In the genomic region with DNA sequence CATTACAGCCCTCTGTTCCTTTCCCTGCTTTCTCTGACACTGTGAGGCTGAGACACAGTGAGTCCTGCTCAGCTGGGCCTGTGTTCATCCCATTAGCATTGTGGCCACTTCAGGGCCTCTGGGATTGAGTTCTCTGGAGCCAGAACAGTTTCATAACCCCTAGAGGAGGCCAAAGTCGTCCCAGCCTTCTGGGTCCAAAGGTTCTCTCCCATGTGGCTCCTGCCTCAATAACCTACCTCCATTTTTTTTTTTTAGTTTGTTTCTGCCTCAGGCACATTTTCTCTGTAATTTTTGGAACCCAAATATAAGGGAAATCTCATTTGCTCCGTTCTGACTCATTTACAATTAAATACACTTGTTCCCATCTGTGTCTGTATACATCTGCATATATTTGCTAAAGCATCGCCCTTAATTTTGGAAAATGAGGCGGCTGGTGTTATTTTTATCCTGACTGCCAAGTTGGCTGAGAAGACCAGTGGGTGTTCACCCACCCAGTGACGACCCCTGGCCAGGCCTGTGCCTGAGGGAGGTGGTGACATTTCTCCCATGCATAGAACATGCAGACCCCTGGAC, we compare ENCODE assay signal across 11 cellular contexts. TPM values are rescaled to one million over a fixed set of nuclear protein-coding genes. Genes with fewer than 3 reads are reported as not detected.
DNase-seq lines count a peak whose midpoint lies in the region; ATAC-seq, FAIRE-seq and TF ChIP-seq lines count a peak whose summit lies in the region.
"Had no signal": no experiment of that assay in that cellular context is flagged by ENCODE, and none has a peak within 500 bp of the region (broad histone marks: within the 10 kb centered on the region; RNA-seq: fewer than 3 reads in every experiment).

No MANE protein-coding gene starts in this region.

- no peaks in the 10 kb centered on the region for H4K20me1 ChIP-seq in GM23338 (replicated peaks; ENCODE audit: insufficient read depth)
- no peaks in the 10 kb centered on the region; the same call in 1 of the 2 replicates for H4K20me1 ChIP-seq in K562 (replicated peaks; ENCODE audit: control insufficient read depth, insufficient read depth, low read length)
- H4K20me1 ChIP-seq in keratinocyte (ENCODE audit: control insufficient read depth, extremely low read depth, insufficient read depth, low read length), result no peaks in the 10 kb centered on the region

- no peaks in the 10 kb centered on the region for H3K79me2 ChIP-seq in GM23338 (replicated peaks; ENCODE audit: insufficient read depth)
- no peaks in the 10 kb centered on the region for H3K79me2 ChIP-seq in K562 (ENCODE audit: control insufficient read depth, insufficient read depth, low read length)
- no peaks in the 10 kb centered on the region for H3K79me2 ChIP-seq in keratinocyte (ENCODE audit: control insufficient read depth, insufficient read depth, low read length)

- FAIRE-seq in K562 (lab: Jason Lieb, UNC) (no peak), keratinocyte (lab: Jason Lieb, UNC) (no peak)

- TF ChIP-seq CTCF in GM23338 (conservative IDR thresholded peaks at IDR 0.05; ENCODE audit: low read depth in 2 of 2) (no peak), K562 (IDR thresholded peaks at IDR 0.05 in 2 of 3, conservative IDR thresholded peaks at IDR 0.05 in 1 of 3; ENCODE audit: insufficient read depth in 2 of 3, low read depth in 1 of 3, low read length in 3 of 3) (no peak), keratinocyte (optimal IDR thresholded peaks at IDR 0.05 in 1 of 3, IDR thresholded peaks at IDR 0.05 in 1 of 3, conservative IDR thresholded peaks at IDR 0.05 in 1 of 3; ENCODE audit: extremely low read depth in 1 of 3, insufficient read depth in 2 of 3, low read length in 3 of 3) (no peak)

- H2AFZ ChIP-seq in GM23338, result peak overlapping the region; percentile 64
- H2AFZ ChIP-seq in K562 (ENCODE audit: low read depth, low read length), result peak overlapping the region; percentile 73
- H2AFZ ChIP-seq in keratinocyte (ENCODE audit: control insufficient read depth, low read length), result peak overlapping the region; percentile 72

- no peak for TF ChIP-seq RAD21 in K562 (CRISPR knock-in tag; conservative IDR thresholded peaks at IDR 0.05 in 1 of 2, IDR thresholded peaks at IDR 0.05 in 1 of 2)

- H3K36me3 Mint-ChIP-seq in GM23338 (ENCODE audit: low read depth), result no peaks in the 10 kb centered on the region; the same call in 2 of the 3 replicates
- no peaks in the 10 kb centered on the region for H3K36me3 Mint-ChIP-seq in activated CD8-positive, alpha-beta memory T cell treated with anti-CD3 and anti-CD28 coated beads, Interleukin-2, amount 10 ng/mL, durations not matched to agents 7 days and 5 days

- dilution Hi-C loops in keratinocyte (cut with MboI; ENCODE audit: extremely low pct_ligation_motif_present, low sequenced_read_pairs), result no loop called here

- H3K27ac Mint-ChIP-seq in GM23338, result peak overlapping the region; percentile 86
- no peak overlapping the region for H3K27ac Mint-ChIP-seq in activated CD8-positive, alpha-beta memory T cell treated with anti-CD3 and anti-CD28 coated beads, Interleukin-2, amount 10 ng/mL, durations not matched to agents 7 days and 5 days
- H3K27ac Mint-ChIP-seq: dendritic cell treated with granulocyte-macrophage colony-stimulating factor and Interleukin-4, amounts not matched to agents 40 ng/mL and 50 ng/mL, for 4 days; naive thymus-derived CD4-positive, alpha-beta T cell had no signal

- H3K4me3 Mint-ChIP-seq in GM23338, result peak overlapping the region; percentile 11; the same call in 1 of the 3 replicates
- no peak overlapping the region for H3K4me3 Mint-ChIP-seq in activated CD8-positive, alpha-beta memory T cell treated with anti-CD3 and anti-CD28 coated beads, Interleukin-2, amount 10 ng/mL, durations not matched to agents 7 days and 5 days
- H3K4me3 Mint-ChIP-seq: dendritic cell treated with granulocyte-macrophage colony-stimulating factor and Interleukin-4, amounts not matched to agents 40 ng/mL and 50 ng/mL, for 4 days; naive thymus-derived CD4-positive, alpha-beta T cell had no signal

- H3F3A ChIP-seq in GM23338 (replicated peaks; ENCODE audit: low read depth), result peaks cover 2% of the 10 kb centered on the region; the same call in 1 of the 2 replicates

- no TSS peak for BruUV-seq in K562 (replicated peaks; lab: Mats Ljungman, UMichigan)

- H3K36me3 ChIP-seq in GM23338 (ENCODE audit: insufficient read depth) (no peaks in the 10 kb centered on the region), K562 (ENCODE audit: control insufficient read depth, insufficient read depth, low read length) (no peaks in the 10 kb centered on the region), keratinocyte (ENCODE audit: control insufficient read depth in 2 of 2, extremely low read depth in 1 of 2, insufficient read depth in 2 of 2, low read length in 2 of 2) (no peaks in the 10 kb centered on the region), skeletal muscle tissue (ENCODE audit: control insufficient read depth in 3 of 3, insufficient read depth in 3 of 3, low read length in 3 of 3) (no peaks in the 10 kb centered on the region)

- WGBS in K562 (ENCODE audit: insufficient coverage, low coverage, missing lambda C conversion rate), result 42% methylated on average over 5 of the region's 5 CpGs

- CTCF ChIA-PET in K562 (lab: Yijun Ruan, JAX; ENCODE audit: low intra/inter-chr PET ratio), result no interaction called here
- CTCF ChIA-PET in activated CD8-positive, alpha-beta memory T cell treated with anti-CD3 and anti-CD28 coated beads, Interleukin-2, amount 10 ng/mL, durations not matched to agents 7 days and 5 days (lab: Charles Lee), result interaction anchor here (1.0 kb wide), 1 partner anchor 12 kb away, joined by 4 read pairs; no protein-coding TSS in a partner anchor

- POLR2A ChIA-PET in K562 (lab: Yijun Ruan, JAX), result no interaction called here

- H3K9me2 ChIP-seq in GM23338 (ENCODE audit: insufficient read depth), result no peaks in the 10 kb centered on the region

- H3K4me1 ChIP-seq in GM23338 (ENCODE audit: insufficient read depth) (peaks cover 34% of the 10 kb centered on the region), K562 (replicated peaks in 1 of 2; ENCODE audit: control insufficient read depth in 2 of 2, insufficient read depth in 2 of 2, low read length in 2 of 2) (peaks cover 0 to 5% of the 10 kb centered on the region in 2 experiments; a peak in 2 of 5 replicates), keratinocyte (ENCODE audit: control insufficient read depth, extremely low read depth, insufficient read depth, low read length) (peaks cover 31% of the 10 kb centered on the region), skeletal muscle tissue (ENCODE audit: control insufficient read depth in 3 of 3, insufficient read depth in 3 of 3, low read length in 3 of 3) (peaks cover 18 to 40% (median 31%) of the 10 kb centered on the region in 3 donors)

- H3K9me3 Mint-ChIP-seq in GM23338, result no peaks in the 10 kb centered on the region; the same call in 2 of the 3 replicates
- no peaks in the 10 kb centered on the region for H3K9me3 Mint-ChIP-seq in activated CD8-positive, alpha-beta memory T cell treated with anti-CD3 and anti-CD28 coated beads, Interleukin-2, amount 10 ng/mL, durations not matched to agents 7 days and 5 days (ENCODE audit: low read depth)
- H3K9me3 Mint-ChIP-seq: dendritic cell treated with granulocyte-macrophage colony-stimulating factor and Interleukin-4, amounts not matched to agents 40 ng/mL and 50 ng/mL, for 4 days had no signal

- no peak overlapping the region for H3K4me3 ChIP-seq in GM23338
- no peak overlapping the region for H3K4me3 ChIP-seq in K562
- H3K4me3 ChIP-seq in keratinocyte (ENCODE audit: control insufficient read depth in 2 of 3, extremely low read depth in 1 of 3, insufficient read depth in 2 of 3, low read depth in 1 of 3, low read length in 3 of 3), result peak overlapping the region in 2 of 3 experiments; percentile 43 to 50
- H3K4me3 ChIP-seq in skeletal muscle tissue (ENCODE audit: low read length in 3 of 3), result no peak overlapping the region

- in situ Hi-C loops in K562 (cut with MboI), result no loop called here

- TF ChIP-seq POLR2A in K562 (conservative IDR thresholded peaks at IDR 0.05), result no peak

- peak overlapping the region; percentile 94 for H3K27ac ChIP-seq in GM23338 (ENCODE audit: low read depth)
- H3K27ac ChIP-seq in K562 (ENCODE audit: extremely low read depth, low read depth, low read length), result no peak overlapping the region
- H3K27ac ChIP-seq in keratinocyte (ENCODE audit: control insufficient read depth, insufficient read depth, low read length), result peak overlapping the region; percentile 83
- peak overlapping the region; percentile 27 for H3K27ac ChIP-seq in skeletal muscle tissue (ENCODE audit: low read depth, low read length)

- intact Hi-C loops in K562 (cut with micrococcal nuclease), result no loop called here

- TF ChIP-seq EP300 in K562 (IDR thresholded peaks at IDR 0.05; ENCODE audit: low read length), result no peak

- H3K9ac ChIP-seq in K562 (ENCODE audit: insufficient read depth in 1 of 2, low read depth in 2 of 2, low read length in 2 of 2) (peak overlapping the region in 1 of 2 experiments; percentile 6; a peak in 1 of 4 replicates), keratinocyte (ENCODE audit: control insufficient read depth, extremely low read depth, insufficient read depth, low read length) (peak overlapping the region; percentile 75), skeletal muscle tissue (ENCODE audit: low read depth in 1 of 3, low read length in 3 of 3) (peak overlapping the region in 2 of 3 donors; percentile 32 to 47)

- peaks cover 9% of the 10 kb centered on the region for H3K27me3 Mint-ChIP-seq in GM23338 (ENCODE audit: insufficient read depth, low read depth, poor library complexity)
- peaks cover 39% of the 10 kb centered on the region for H3K27me3 Mint-ChIP-seq in activated CD8-positive, alpha-beta memory T cell treated with anti-CD3 and anti-CD28 coated beads, Interleukin-2, amount 10 ng/mL, durations not matched to agents 7 days and 5 days

- ATAC-seq in GM23338 (peak; percentile 50), K562 (peak; percentile 60), GM18511 (IDR thresholded peaks at IDR 0.05; ENCODE audit: unreplicated experiment) (no peak)
- ATAC-seq in activated CD8-positive, alpha-beta memory T cell treated with anti-CD3 and anti-CD28 coated beads, Interleukin-2, amount 10 ng/mL, durations not matched to agents 7 days and 5 days, result no peak
- ATAC-seq: naive thymus-derived CD4-positive, alpha-beta T cell had no signal

- DNase-seq in GM23338 (ENCODE audit: low spot score) (no peak), K562 (ENCODE audit: extremely low read depth in 1 of 4, low spot score in 3 of 4) (no peak), keratinocyte (ENCODE audit: low read depth, low spot score) (no peak), NCI-H2107 treated with DMSO at 0.1 percent for 48 hours (lab: John Stamatoyannopoulos, UW; ENCODE audit: unreplicated experiment) (no peak)
- DNase-seq in activated CD8-positive, alpha-beta memory T cell treated with anti-CD3 and anti-CD28 coated beads, Interleukin-2, amount 50 U/mL, for 48 hours, result no peak
- DNase-seq in activated CD8-positive, alpha-beta memory T cell treated with anti-CD3 and anti-CD28 coated beads, Interleukin-2, amount 10 ng/mL, durations not matched to agents 7 days and 5 days, result no peak
- DNase-seq: activated CD4-positive, alpha-beta T cell treated with anti-CD3 and anti-CD28 coated beads, Interleukin-2, amount 50 U/mL, for 48 hours had no signal

- H3K9me3 ChIP-seq in K562 (replicated peaks; ENCODE audit: control insufficient read depth, insufficient read depth, low read depth, low read length), result no peaks in the 10 kb centered on the region
- H3K9me3 ChIP-seq in keratinocyte (ENCODE audit: control insufficient read depth, low read depth, low read length), result no peaks in the 10 kb centered on the region
- no peaks in the 10 kb centered on the region for H3K9me3 ChIP-seq in skeletal muscle tissue (ENCODE audit: control insufficient read depth in 3 of 3, low read length in 3 of 3)

- H3K4me2 ChIP-seq in GM23338 (peak overlapping the region; percentile 40), K562 (ENCODE audit: insufficient read depth, low read length) (no peak overlapping the region), keratinocyte (ENCODE audit: control insufficient read depth, extremely low read depth, insufficient read depth, low read depth, low read length) (peak overlapping the region; percentile 74)

- H3K9me1 ChIP-seq in K562 (ENCODE audit: control insufficient read depth, insufficient read depth, low read length) (no peaks in the 10 kb centered on the region), keratinocyte (ENCODE audit: control insufficient read depth, extremely low read depth, insufficient read depth, low read length) (no peaks in the 10 kb centered on the region)

- peaks cover 40% of the 10 kb centered on the region for H3K4me1 Mint-ChIP-seq in GM23338
- H3K4me1 Mint-ChIP-seq in activated CD8-positive, alpha-beta memory T cell treated with anti-CD3 and anti-CD28 coated beads, Interleukin-2, amount 10 ng/mL, durations not matched to agents 7 days and 5 days, result peaks cover 19% of the 10 kb centered on the region

- H3K27me3 ChIP-seq in GM23338 (ENCODE audit: insufficient read depth) (no peaks in the 10 kb centered on the region), K562 (ENCODE audit: control insufficient read depth in 2 of 2, insufficient read depth in 2 of 2, low read length in 2 of 2) (peaks cover 0 to 4% of the 10 kb centered on the region in 2 experiments; a peak in 2 of 5 replicates), keratinocyte (ENCODE audit: control insufficient read depth, extremely low read depth, insufficient read depth, low read length) (no peaks in the 10 kb centered on the region), skeletal muscle tissue (ENCODE audit: control insufficient read depth in 3 of 3, insufficient read depth in 3 of 3, low read length in 3 of 3) (no peaks in the 10 kb centered on the region)

RNA-seq across cellular contexts. Expression of a gene that starts 27.3 kb away (rescaled TPM):
- 292 and 348 TPM in 2 replicates for total RNA-seq in GM23338 (2014; rRNA removed; shearing (Covaris generic))
- 111 and 116 TPM in 2 replicates for polyA plus RNA-seq in GM23338 (2016; fragmentation: Nextera tagmentation; extraction: Ambion mirVana)
- total RNA-seq in K562 (2011; cell fraction: chromatin; rRNA removed; ENCODE audit: low replicate concordance), result 91.6 and 154 TPM in 2 replicates
- 41.4 and 47.6 TPM in 2 replicates for total RNA-seq in K562 (2011; cell fraction: nucleolus; rRNA removed)
- 67.2 and 98.1 TPM in 2 replicates for total RNA-seq in K562 (2011; cell fraction: nucleoplasm; rRNA removed)
- total RNA-seq in K562 (2014; rRNA removed), result 102 and 124 TPM in 2 replicates
- 89.1 and 102 TPM in 2 replicates for total RNA-seq in K562 (2014; rRNA removed; fragmentation: Illumina TruSeq; extraction: Trizol)
- total RNA-seq in K562 (2015; rRNA removed; fragmentation: Illumina TruSeq; extraction: Trizol), result 89.8 and 90.0 TPM in 2 replicates
- 105 and 117 TPM in 2 replicates for total RNA-seq in K562 (2021)
- 29.6 and 32.5 TPM in 2 replicates for polyA plus RNA-seq in K562 (2011; rRNA removed)
- 44.7 and 48.7 TPM in 2 replicates for polyA plus RNA-seq in K562 (2011; cell fraction: cytosol; rRNA removed)
- polyA plus RNA-seq in K562 (2011; cell fraction: nucleus; rRNA removed), result 57.0 and 67.8 TPM in 2 replicates
- polyA plus RNA-seq in K562 (2012), result 103 and 163 TPM in 2 replicates
- 101 and 107 TPM in 2 replicates for polyA plus RNA-seq in K562 (2014; fragmentation: Illumina TruSeq; extraction: Trizol)
- polyA plus RNA-seq in K562 (2014; fragmentation: Nextera tagmentation; extraction: Ambion mirVana), result 10 to 100 TPM; 72.8 to 76.5 TPM
- 59.6 and 72.3 TPM in 2 replicates for polyA plus RNA-seq in K562 (2014; rRNA removed)
- 47.1 and 55.3 TPM in 2 replicates for polyA minus RNA-seq in K562 (2011; rRNA and poly(A)+ RNA removed)
- polyA minus RNA-seq in K562 (2011; cell fraction: cytosol; rRNA and poly(A)+ RNA removed), result 94.4 and 124 TPM in 2 replicates
- 31.5 and 43.1 TPM in 2 replicates for polyA minus RNA-seq in K562 (2011; cell fraction: nucleus; rRNA and poly(A)+ RNA removed)
- 95.9 to 175 TPM (median 119 TPM) in 3 replicates for polyA plus RNA-seq in keratinocyte
- polyA plus RNA-seq in keratinocyte (2011; ENCODE audit: low read depth), result 715 TPM
- polyA plus RNA-seq in keratinocyte (2011; cell fraction: cytosol; rRNA removed), result 146 and 162 TPM in 2 replicates
- polyA plus RNA-seq in keratinocyte (2011; cell fraction: nucleus; rRNA removed), result 312 and 363 TPM in 2 replicates
- 166 and 236 TPM in 2 replicates for polyA plus RNA-seq in keratinocyte (2012; ENCODE audit: low replicate concordance)
- polyA minus RNA-seq in keratinocyte, result 143 to 440 TPM (median 257 TPM) in 3 replicates
- 173 TPM for polyA minus RNA-seq in keratinocyte (2011; cell fraction: cytosol; rRNA and poly(A)+ RNA removed)
- 215 and 332 TPM in 2 replicates for polyA minus RNA-seq in keratinocyte (2011; cell fraction: nucleus; rRNA and poly(A)+ RNA removed)
- total RNA-seq in skeletal muscle tissue, result 375 TPM
- total RNA-seq in activated CD8-positive, alpha-beta memory T cell treated with anti-CD3 and anti-CD28 coated beads, Interleukin-2, amount 10 ng/mL, durations not matched to agents 7 days and 5 days, result 10 to 100 TPM; 62.0 to 89.8 TPM

Comparison
In these comparisons a context has a peak if more than half of its experiments do, and no peak if none do; other contexts are left out.
1. ATAC-seq: peak in GM23338 (single experiment) and K562 (single experiment); none in GM18511 (single experiment) and activated CD8-positive, alpha-beta memory T cell treated with anti-CD3 and anti-CD28 coated beads, Interleukin-2, amount 10 ng/mL, durations not matched to agents 7 days and 5 days (single experiment).
2. H3K4me3 ChIP-seq: peak in keratinocyte (2 of 3); none in GM23338 (single experiment), K562 (single experiment) and skeletal muscle tissue (0 of 3).
3. Peak in every context shown above with its lines, with median percentiles within 50 percentile points of each other: H2AFZ ChIP-seq.